Comparison of ENCODE assay signal across 18 cellular contexts in genomic region chr18:69755041-69755440, GRCh38.
"Had no signal": no experiment of that assay in that cellular context is flagged by ENCODE, and none has a peak within 500 bp of the region (broad histone marks: within the 10 kb centered on the region; RNA-seq: fewer than 3 reads in every experiment).

No MANE protein-coding gene starts in this region.

- H3K27ac Mint-ChIP-seq: dendritic cell treated with granulocyte-macrophage colony-stimulating factor and Interleukin-4, amounts not matched to agents 40 ng/mL and 50 ng/mL, for 4 days; naive B cell; nephron; progenitor cell of endocrine pancreas; type B pancreatic cell had no signal

- H3K4me3 ChIP-seq: esophagus muscularis mucosa, heart right ventricle, pancreas, smooth muscle cell had no signal

- H3K27me3 Mint-ChIP-seq: dendritic cell treated with granulocyte-macrophage colony-stimulating factor and Interleukin-4, amounts not matched to agents 40 ng/mL and 50 ng/mL, for 4 days; naive B cell; progenitor cell of endocrine pancreas; type B pancreatic cell had no signal

- ATAC-seq: effector memory CD8-positive, alpha-beta T cell; heart right ventricle; pancreas; right cardiac atrium had no signal

- H3K4me1 Mint-ChIP-seq: naive B cell had no signal

- H3K36me3 Mint-ChIP-seq: naive B cell, type B pancreatic cell had no signal

- H3K27ac ChIP-seq: epithelial cell of prostate, esophagus muscularis mucosa, heart right ventricle, pancreas had no signal

- H3K36me3 ChIP-seq: esophagus muscularis mucosa, heart right ventricle, pancreas had no signal

- H3K27me3 ChIP-seq: esophagus muscularis mucosa, heart right ventricle, pancreas had no signal

- H3K4me2 ChIP-seq: smooth muscle cell had no signal

- H3K9me3 ChIP-seq: esophagus muscularis mucosa, pancreas had no signal

- H3K4me3 Mint-ChIP-seq: dendritic cell treated with granulocyte-macrophage colony-stimulating factor and Interleukin-4, amounts not matched to agents 40 ng/mL and 50 ng/mL, for 4 days; effector memory CD8-positive, alpha-beta T cell; naive B cell; nephron; type B pancreatic cell had no signal

- H3K4me1 ChIP-seq: esophagus muscularis mucosa, heart right ventricle, pancreas had no signal

- DNase-seq: effector memory CD8-positive, alpha-beta T cell; heart right ventricle; hypothalamus; kidney glomerular epithelial cell; mesendoderm; naive B cell; occipital lobe; pancreas; right cardiac atrium; stimulated activated CD4-positive, alpha-beta T cell treated with anti-CD3 and anti-CD28 coated beads, Interleukin-2, amount 100 ng/mL, for 48 hours; stimulated activated naive CD4-positive, alpha-beta T cell treated with Interleukin-2 at 50 U/mL for 16 hours had no signal

- H3K9me3 Mint-ChIP-seq: type B pancreatic cell had no signal
